In the genomic region with DNA sequence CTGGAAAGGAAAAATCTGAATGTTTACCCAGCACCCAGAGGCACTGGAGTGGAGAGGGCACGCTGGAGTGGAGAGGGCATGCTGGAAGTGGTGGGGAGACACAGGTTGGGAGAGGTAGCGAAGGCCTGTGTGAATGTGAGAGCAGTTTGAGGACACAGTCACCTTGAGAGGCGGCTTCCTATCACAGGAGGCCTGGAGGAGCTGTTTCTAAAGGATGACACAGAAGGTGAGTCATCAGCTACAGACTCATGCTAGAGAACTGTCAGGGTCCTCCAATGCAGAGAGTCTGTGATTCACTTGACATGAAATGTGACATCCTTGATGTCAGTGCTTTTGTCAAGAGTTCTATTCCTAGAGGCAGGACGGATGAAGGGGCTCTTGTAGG, we compare ENCODE assay signal across 8 cellular contexts. TPM values are rescaled to one million over a fixed set of nuclear protein-coding genes. Genes with fewer than 3 reads are reported as not detected.
A peak's percentile ranks its signal among the peaks of the same experiment; 100 is the strongest.
DNase-seq lines count a peak whose midpoint lies in the region; ATAC-seq, FAIRE-seq and TF ChIP-seq lines count a peak whose summit lies in the region.

No MANE protein-coding gene starts in this region.

- DNase-seq in SIG-M5 treated with dmso at 0.1 percent for 504 hours (lab: John Stamatoyannopoulos, UW; ENCODE audit: unreplicated experiment) (peak; percentile 40), SIG-M5 (lab: John Stamatoyannopoulos, UW) (no peak), heart left ventricle (no peak), medulla oblongata (ENCODE audit: extremely low spot score) (no peak), GM19239 (ENCODE audit: insufficient read length, low spot score) (no peak)
- peak; percentile 40 for DNase-seq in activated CD8-positive, alpha-beta T cell treated with anti-CD3 and anti-CD28 coated beads, Interleukin-2, amount 10 ng/mL, durations not matched to agents 7 days and 5 days
- DNase-seq in stimulated activated naive B cell treated with anti-CD40 and anti-IgM and Interleukin-4, amounts not matched to agents 10 μg/mL and 1 μg/mL and 100 μg/mL, for 72 hours, result no peak

- peaks cover 24% of the 10 kb centered on the region for H3K4me1 Mint-ChIP-seq in activated CD8-positive, alpha-beta T cell treated with anti-CD3 and anti-CD28 coated beads, Interleukin-2, amount 10 ng/mL, durations not matched to agents 7 days and 5 days (ENCODE audit: low read depth)
- peaks cover 24 to 26% of the 10 kb centered on the region in 2 donors for H3K4me1 Mint-ChIP-seq in stimulated activated naive B cell treated with anti-CD40 and anti-IgM and Interleukin-4, amounts not matched to agents 10 μg/mL and 1 μg/mL and 100 μg/mL, for 72 hours

- peak; percentile 71 for ATAC-seq in activated CD8-positive, alpha-beta T cell treated with anti-CD3 and anti-CD28 coated beads, Interleukin-2, amount 10 ng/mL, durations not matched to agents 7 days and 5 days
- ATAC-seq in heart left ventricle (peak in 3 of 4 donors; percentile 19 to 69 (median 40)), GM21515 (IDR thresholded peaks at IDR 0.05; ENCODE audit: unreplicated experiment) (no peak)
- ATAC-seq in stimulated activated naive B cell treated with anti-CD40 and anti-IgM and Interleukin-4, amounts not matched to agents 10 μg/mL and 1 μg/mL and 100 μg/mL, for 72 hours (replicated peaks), result peak; percentile 41 to 71

- no peaks in the 10 kb centered on the region for H3K27me3 ChIP-seq in heart left ventricle

- H3K27ac ChIP-seq in heart left ventricle, result peak overlapping the region in 11 of 12 donors; percentile 31 to 76 (median 64)

- CTCF ChIA-PET in activated CD8-positive, alpha-beta T cell treated with anti-CD3 and anti-CD28 coated beads, Interleukin-2, amount 10 ng/mL, durations not matched to agents 7 days and 5 days (lab: Charles Lee), result interaction anchor here (0.7 to 3.3 kb wide), 6 partner anchors 11 to 123 kb away, joined by 3 to 21 read pairs (median 4); no protein-coding TSS in a partner anchor

- H3K9me3 Mint-ChIP-seq in activated CD8-positive, alpha-beta T cell treated with anti-CD3 and anti-CD28 coated beads, Interleukin-2, amount 10 ng/mL, durations not matched to agents 7 days and 5 days (ENCODE audit: insufficient read depth), result no peaks in the 10 kb centered on the region
- H3K9me3 Mint-ChIP-seq in stimulated activated naive B cell treated with anti-CD40 and anti-IgM and Interleukin-4, amounts not matched to agents 10 μg/mL and 1 μg/mL and 100 μg/mL, for 72 hours, result no peaks in the 10 kb centered on the region

- H3K4me3 Mint-ChIP-seq in activated CD8-positive, alpha-beta T cell treated with anti-CD3 and anti-CD28 coated beads, Interleukin-2, amount 10 ng/mL, durations not matched to agents 7 days and 5 days, result no peak overlapping the region
- no peak overlapping the region for H3K4me3 Mint-ChIP-seq in stimulated activated naive B cell treated with anti-CD40 and anti-IgM and Interleukin-4, amounts not matched to agents 10 μg/mL and 1 μg/mL and 100 μg/mL, for 72 hours

- H3K27me3 Mint-ChIP-seq in activated CD8-positive, alpha-beta T cell treated with anti-CD3 and anti-CD28 coated beads, Interleukin-2, amount 10 ng/mL, durations not matched to agents 7 days and 5 days (ENCODE audit: low read depth), result no peaks in the 10 kb centered on the region
- no peaks in the 10 kb centered on the region for H3K27me3 Mint-ChIP-seq in stimulated activated naive B cell treated with anti-CD40 and anti-IgM and Interleukin-4, amounts not matched to agents 10 μg/mL and 1 μg/mL and 100 μg/mL, for 72 hours

- no peak for TF ChIP-seq CTCF in heart left ventricle (IDR thresholded peaks at IDR 0.05)

- 51 to 76% (median 59%) methylated on average over 4 of the region's 4 CpGs for WGBS in heart left ventricle, 4 donors

- TF ChIP-seq POLR2A in heart left ventricle (IDR thresholded peaks at IDR 0.05), result no peak

- no peak for FAIRE-seq in GM19239 (lab: Jason Lieb, UNC)

- POLR2A ChIA-PET in activated CD8-positive, alpha-beta T cell treated with anti-CD3 and anti-CD28 coated beads, Interleukin-2, amount 10 ng/mL, durations not matched to agents 7 days and 5 days (lab: Charles Lee), result interaction anchor here (1.2 to 1.3 kb wide), 2 partner anchors 19 to 25 kb away, joined by 3 to 5 read pairs; partner anchors contain the start of genes PSKH1 and PSMB10

- no peaks in the 10 kb centered on the region for H3K9me3 ChIP-seq in heart left ventricle

- peaks cover 0 to 83% (median 51%) of the 10 kb centered on the region in 12 donors for H3K4me1 ChIP-seq in heart left ventricle

- intact Hi-C loops in heart left ventricle (cut with DNase I), result loop anchor here in 1 of 10 donors (5.0 kb wide), 1 partner anchor 101 kb away; no protein-coding TSS in a partner anchor

- peaks cover 0 to 32% (median 6%) of the 10 kb centered on the region in 9 donors for H3K36me3 ChIP-seq in heart left ventricle

- H3K4me3 ChIP-seq in heart left ventricle, result no peak overlapping the region

- H3K27ac Mint-ChIP-seq in activated CD8-positive, alpha-beta T cell treated with anti-CD3 and anti-CD28 coated beads, Interleukin-2, amount 10 ng/mL, durations not matched to agents 7 days and 5 days, result peak overlapping the region; percentile 53
- H3K27ac Mint-ChIP-seq in stimulated activated naive B cell treated with anti-CD40 and anti-IgM and Interleukin-4, amounts not matched to agents 10 μg/mL and 1 μg/mL and 100 μg/mL, for 72 hours, result peak overlapping the region; percentile 77

- H3K36me3 Mint-ChIP-seq in activated CD8-positive, alpha-beta T cell treated with anti-CD3 and anti-CD28 coated beads, Interleukin-2, amount 10 ng/mL, durations not matched to agents 7 days and 5 days (ENCODE audit: low read depth), result peaks cover 5% of the 10 kb centered on the region
- H3K36me3 Mint-ChIP-seq in stimulated activated naive B cell treated with anti-CD40 and anti-IgM and Interleukin-4, amounts not matched to agents 10 μg/mL and 1 μg/mL and 100 μg/mL, for 72 hours, result peaks cover 23 to 42% of the 10 kb centered on the region in 2 donors

RNA-seq across cellular contexts. Expression of gene CTRL, which starts 13.8 kb away (rescaled TPM):
- 1 to 10 TPM; 5.5 TPM for total RNA-seq in activated CD8-positive, alpha-beta T cell treated with anti-CD3 and anti-CD28 coated beads, Interleukin-2, amount 10 ng/mL, durations not matched to agents 7 days and 5 days
- total RNA-seq in heart left ventricle, result 1 to 10 TPM in 3 of 9 donors, under 1 TPM in 5, not detected in 1; 0.23 to 2.1 (median 0.74) TPM
- under 1 TPM; 0.61 to 0.90 TPM for polyA plus RNA-seq in heart left ventricle

RNA-seq across cellular contexts. Expression of gene PSMB10, which starts 18.8 kb away (rescaled TPM):
- total RNA-seq in activated CD8-positive, alpha-beta T cell treated with anti-CD3 and anti-CD28 coated beads, Interleukin-2, amount 10 ng/mL, durations not matched to agents 7 days and 5 days, result 100 to 1,000 TPM; 257 to 275 TPM
- 100 to 1,000 TPM in 1 of 9 donors, 10 to 100 TPM in 8; 39.4 to 182 (median 60.5) TPM for total RNA-seq in heart left ventricle
- polyA plus RNA-seq in heart left ventricle, result 100 to 1,000 TPM in 1 of 2 donors, 10 to 100 TPM in 1; 56.9 to 118 TPM

RNA-seq across cellular contexts. Expression of gene PSKH1, which starts 24.8 kb away (rescaled TPM):
- total RNA-seq in activated CD8-positive, alpha-beta T cell treated with anti-CD3 and anti-CD28 coated beads, Interleukin-2, amount 10 ng/mL, durations not matched to agents 7 days and 5 days, result 10 to 100 TPM; 20.0 to 22.8 TPM
- 10 to 100 TPM; 17.1 to 31.3 (median 21.6) TPM for total RNA-seq in heart left ventricle
- 10 to 100 TPM; 16.3 to 36.9 TPM for polyA plus RNA-seq in heart left ventricle

RNA-seq across cellular contexts. Expression of gene LCAT, which starts 26.1 kb away (rescaled TPM):
- 10 to 100 TPM; 22.4 to 23.1 TPM for total RNA-seq in activated CD8-positive, alpha-beta T cell treated with anti-CD3 and anti-CD28 coated beads, Interleukin-2, amount 10 ng/mL, durations not matched to agents 7 days and 5 days
- 10 to 100 TPM in 7 of 9 donors, 1 to 10 TPM in 2; 9.7 to 24.1 (median 18.2) TPM for total RNA-seq in heart left ventricle
- 10 to 100 TPM; 10.9 to 31.7 TPM for polyA plus RNA-seq in heart left ventricle

RNA-seq across cellular contexts. Expression of gene NRN1L, which starts 33.2 kb away (rescaled TPM):
- 1 to 10 TPM; 1.2 to 1.4 TPM for total RNA-seq in activated CD8-positive, alpha-beta T cell treated with anti-CD3 and anti-CD28 coated beads, Interleukin-2, amount 10 ng/mL, durations not matched to agents 7 days and 5 days
- total RNA-seq in heart left ventricle, result 1 to 10 TPM in 4 of 9 donors, under 1 TPM in 2, not detected in 3; 0.78 to 5.8 (median 1.7) TPM
- 1 to 10 TPM; 1.7 to 1.8 TPM for polyA plus RNA-seq in heart left ventricle

Comparison
In these comparisons a context has a peak if more than half of its experiments do, and no peak if none do; other contexts are left out.
1. DNase-seq: peak in SIG-M5 treated with dmso at 0.1 percent for 504 hours (single experiment) and activated CD8-positive, alpha-beta T cell treated with anti-CD3 and anti-CD28 coated beads, Interleukin-2, amount 10 ng/mL, durations not matched to agents 7 days and 5 days (single experiment); none in SIG-M5 (single experiment), heart left ventricle (0 of 5), stimulated activated naive B cell treated with anti-CD40 and anti-IgM and Interleukin-4, amounts not matched to agents 10 μg/mL and 1 μg/mL and 100 μg/mL, for 72 hours (single experiment), medulla oblongata (single experiment) and GM19239 (single experiment).